ENCODE assay signal across 8 cellular contexts in genomic region chrX:154378059-154378798, GRCh38. TPM values are rescaled to one million over a fixed set of nuclear protein-coding genes. Genes with fewer than 3 reads are reported as not detected.
DNase-seq lines count a peak whose midpoint lies in the region; ATAC-seq, FAIRE-seq and TF ChIP-seq lines count a peak whose summit lies in the region.

No MANE protein-coding gene starts in this region.

- peak; percentile 2 for ATAC-seq in CD4-positive, alpha-beta T cell (ENCODE audit: poor library complexity)
- ATAC-seq in GM19351 (IDR thresholded peaks at IDR 0.05; ENCODE audit: unreplicated experiment) = peak; percentile 0
- ATAC-seq in natural killer cell treated with Interleukin-12 subunit alpha and Interleukin-12 subunit beta and Interleukin-15 and Interleukin-18, amount 100 ng/mL, for 72 hours = peak in 1 of 2 donors; percentile 0

- peak in 6 of 10 experiments; percentile 17 to 87 (median 30) for DNase-seq in CD4-positive, alpha-beta T cell
- DNase-seq in activated CD4-positive, alpha-beta T cell treated with anti-CD3 and anti-CD28 coated beads, Interleukin-2, amount 50 U/mL, for 1 hour = peak; percentile 23
- DNase-seq in esophagus muscularis mucosa (ENCODE audit: extremely low spot score) (no peak), posterior vena cava (ENCODE audit: low spot score) (no peak), HTR-8/SVneo (ENCODE audit: insufficient read length, low spot score) (no peak)
- no peak for DNase-seq in natural killer cell treated with Interleukin-12 subunit alpha and Interleukin-12 subunit beta and Interleukin-15 and Interleukin-18, amount 100 ng/mL, for 72 hours (ENCODE audit: low spot score)

- WGBS in HUES64 = 2% methylated on average over 79 of the region's 79 CpGs
- WGBS in esophagus muscularis mucosa = 51% methylated on average over 46 of the region's 79 CpGs

- H3K9me3 Mint-ChIP-seq in CD4-positive, alpha-beta T cell = no peaks in the 10 kb centered on the region
- no peaks in the 10 kb centered on the region for H3K9me3 Mint-ChIP-seq in natural killer cell treated with Interleukin-12 subunit alpha and Interleukin-12 subunit beta and Interleukin-15 and Interleukin-18, amount 100 ng/mL, for 72 hours

- peak overlapping the region; percentile 51 for H3K4me3 ChIP-seq in HUES64 (ENCODE audit: low read length)
- peak overlapping the region; percentile 55 to 66 (median 60) for H3K4me3 ChIP-seq in esophagus muscularis mucosa

- H3K27ac ChIP-seq in CD4-positive, alpha-beta T cell (ENCODE audit: low read depth, low read length) = peak overlapping the region; percentile 87
- peak overlapping the region; percentile 97 for H3K27ac ChIP-seq in HUES64 (ENCODE audit: low read depth, low read length)
- peak overlapping the region; percentile 96 to 97 (median 97) for H3K27ac ChIP-seq in esophagus muscularis mucosa (replicated peaks in 1 of 4)

- peak overlapping the region; percentile 93 for H3K4me3 Mint-ChIP-seq in CD4-positive, alpha-beta T cell
- H3K4me3 Mint-ChIP-seq in natural killer cell treated with Interleukin-12 subunit alpha and Interleukin-12 subunit beta and Interleukin-15 and Interleukin-18, amount 100 ng/mL, for 72 hours = peak overlapping the region; percentile 83

- TF ChIP-seq POLR2A in esophagus muscularis mucosa (IDR thresholded peaks at IDR 0.05; ENCODE audit: low read depth) = peak; percentile 80

- H3K36me3 ChIP-seq in HUES64 (ENCODE audit: insufficient read depth, low read length) (peaks cover 11% of the 10 kb centered on the region), esophagus muscularis mucosa (peaks cover 0 to 19% (median 3%) of the 10 kb centered on the region in 4 donors)

- H3K4me1 ChIP-seq in HUES64 (ENCODE audit: insufficient read depth, low read length) (peaks cover 9% of the 10 kb centered on the region), esophagus muscularis mucosa (peaks cover 13 to 62% (median 46%) of the 10 kb centered on the region in 4 donors)

- no peak for FAIRE-seq in HTR-8/SVneo (lab: Jason Lieb, UNC)

- H3K27ac Mint-ChIP-seq in CD4-positive, alpha-beta T cell = peak overlapping the region; percentile 94
- H3K27ac Mint-ChIP-seq in natural killer cell treated with Interleukin-12 subunit alpha and Interleukin-12 subunit beta and Interleukin-15 and Interleukin-18, amount 100 ng/mL, for 72 hours = peak overlapping the region in 1 of 2 donors; percentile 79

- TF ChIP-seq EP300 in esophagus muscularis mucosa (IDR thresholded peaks at IDR 0.05) = peak; percentile 7

- H3K4me1 Mint-ChIP-seq in CD4-positive, alpha-beta T cell (ENCODE audit: low read depth) = peaks cover 8% of the 10 kb centered on the region
- peaks cover 5 to 19% of the 10 kb centered on the region in 2 donors for H3K4me1 Mint-ChIP-seq in natural killer cell treated with Interleukin-12 subunit alpha and Interleukin-12 subunit beta and Interleukin-15 and Interleukin-18, amount 100 ng/mL, for 72 hours (ENCODE audit: low read depth in 2 of 2)

- no peaks in the 10 kb centered on the region for H3K27me3 ChIP-seq in CD4-positive, alpha-beta T cell (ENCODE audit: control insufficient read depth, insufficient read depth, low read length)
- peaks cover 3% of the 10 kb centered on the region; the same call in 1 of the 2 replicates for H3K27me3 ChIP-seq in HUES64 (ENCODE audit: insufficient read depth, low read length)
- H3K27me3 ChIP-seq in esophagus muscularis mucosa = no peaks in the 10 kb centered on the region

- H3K9me3 ChIP-seq in CD4-positive, alpha-beta T cell (ENCODE audit: control insufficient read depth, low read length) = no peaks in the 10 kb centered on the region
- no peaks in the 10 kb centered on the region for H3K9me3 ChIP-seq in HUES64 (ENCODE audit: insufficient read depth, low read depth, low read length)
- H3K9me3 ChIP-seq in esophagus muscularis mucosa = no peaks in the 10 kb centered on the region

- peak overlapping the region; percentile 77 for H3K9ac ChIP-seq in HUES64 (ENCODE audit: low read depth, low read length)

- intact Hi-C loops in CD4-positive, alpha-beta T cell (cut with DNase I, micrococcal nuclease) = loop anchor here in 1 of 2 experiments (10.0 kb wide), 1 partner anchor 363 kb away; the partner anchor contains the start of gene IRAK1
- intact Hi-C loops in esophagus muscularis mucosa (cut with DNase I) (no loop called here), posterior vena cava (cut with DNase I) (no loop called here)

- H3K36me3 Mint-ChIP-seq in CD4-positive, alpha-beta T cell (ENCODE audit: low read depth) = peaks cover 37% of the 10 kb centered on the region
- no peaks in the 10 kb centered on the region for H3K36me3 Mint-ChIP-seq in natural killer cell treated with Interleukin-12 subunit alpha and Interleukin-12 subunit beta and Interleukin-15 and Interleukin-18, amount 100 ng/mL, for 72 hours

- CTCF ChIA-PET in CD4-positive, alpha-beta T cell (lab: Charles Lee) = interaction anchor here (0.7 kb wide), 1 partner anchor 114 kb away, joined by 3 read pairs; no protein-coding TSS in a partner anchor

- H3K27me3 Mint-ChIP-seq in CD4-positive, alpha-beta T cell = no peaks in the 10 kb centered on the region
- H3K27me3 Mint-ChIP-seq in natural killer cell treated with Interleukin-12 subunit alpha and Interleukin-12 subunit beta and Interleukin-15 and Interleukin-18, amount 100 ng/mL, for 72 hours = no peaks in the 10 kb centered on the region

- POLR2A ChIA-PET in CD4-positive, alpha-beta T cell (lab: Charles Lee) = interaction anchor here (0.9 to 1.8 kb wide), 8 partner anchors 8 to 407 kb away, joined by 3 to 23 read pairs (median 6); partner anchors contain the start of genes HCFC1 and RPL10

- no peak for TF ChIP-seq CTCF in CD4-positive, alpha-beta T cell (IDR thresholded peaks at IDR 0.05)
- TF ChIP-seq CTCF in esophagus muscularis mucosa (IDR thresholded peaks at IDR 0.05) = no peak

RNA-seq across cellular contexts. Expression of gene EMD, which starts 0.9 kb away (rescaled TPM):
- 100 to 1,000 TPM; 164 to 178 TPM for total RNA-seq in CD4-positive, alpha-beta T cell
- polyA plus RNA-seq in HUES64 (2013, experiment 1 of 2) = 78.8 TPM
- polyA plus RNA-seq in HUES64 (2013, experiment 2 of 2) = 81.5 TPM
- 10 to 100 TPM; 37.0 to 64.7 (median 57.7) TPM for total RNA-seq in esophagus muscularis mucosa
- 10 to 100 TPM; 49.2 to 61.9 TPM for total RNA-seq in natural killer cell treated with Interleukin-12 subunit alpha and Interleukin-12 subunit beta and Interleukin-15 and Interleukin-18, amount 100 ng/mL, for 72 hours
- 10 to 100 TPM; 61.8 to 67.2 TPM for total RNA-seq in posterior vena cava

RNA-seq across cellular contexts. Expression of gene FLNA, which starts 3.8 kb away (rescaled TPM):
- 1,000 to 10,000 TPM; 1,012 to 1,022 TPM for total RNA-seq in CD4-positive, alpha-beta T cell
- 558 TPM for polyA plus RNA-seq in HUES64 (2013, experiment 1 of 2)
- polyA plus RNA-seq in HUES64 (2013, experiment 2 of 2) = 531 TPM
- over 10,000 TPM in 3 of 4 donors, 1,000 to 10,000 TPM in 1; 8,941 to 16,544 (median 12,362) TPM for total RNA-seq in esophagus muscularis mucosa
- 100 to 1,000 TPM; 574 to 727 TPM for total RNA-seq in natural killer cell treated with Interleukin-12 subunit alpha and Interleukin-12 subunit beta and Interleukin-15 and Interleukin-18, amount 100 ng/mL, for 72 hours
- 1,000 to 10,000 TPM; 5,571 to 6,731 TPM for total RNA-seq in posterior vena cava

RNA-seq across cellular contexts. Expression of gene RPL10, which starts 19.9 kb away (rescaled TPM):
- total RNA-seq in CD4-positive, alpha-beta T cell = 1,000 to 10,000 TPM; 5,036 to 5,204 TPM
- 2,446 TPM for polyA plus RNA-seq in HUES64 (2013, experiment 1 of 2)
- polyA plus RNA-seq in HUES64 (2013, experiment 2 of 2) = 2,506 TPM
- 1,000 to 10,000 TPM; 2,150 to 7,554 (median 4,519) TPM for total RNA-seq in esophagus muscularis mucosa
- 1,000 to 10,000 TPM; 1,953 to 2,194 TPM for total RNA-seq in natural killer cell treated with Interleukin-12 subunit alpha and Interleukin-12 subunit beta and Interleukin-15 and Interleukin-18, amount 100 ng/mL, for 72 hours
- 1,000 to 10,000 TPM; 2,294 to 2,387 TPM for total RNA-seq in posterior vena cava

RNA-seq across cellular contexts. Expression of gene DNASE1L1, which starts 30.8 kb away (rescaled TPM):
- 10 to 100 TPM; 16.0 to 18.4 TPM for total RNA-seq in CD4-positive, alpha-beta T cell
- 6.3 TPM for polyA plus RNA-seq in HUES64 (2013, experiment 1 of 2)
- polyA plus RNA-seq in HUES64 (2013, experiment 2 of 2) = 7.5 TPM
- 10 to 100 TPM; 19.9 to 24.3 (median 22.6) TPM for total RNA-seq in esophagus muscularis mucosa
- 10 to 100 TPM; 12.4 to 14.6 TPM for total RNA-seq in natural killer cell treated with Interleukin-12 subunit alpha and Interleukin-12 subunit beta and Interleukin-15 and Interleukin-18, amount 100 ng/mL, for 72 hours
- 10 to 100 TPM; 15.9 to 20.0 TPM for total RNA-seq in posterior vena cava

RNA-seq across cellular contexts. Expression of gene TAFAZZIN, which starts 33.1 kb away (rescaled TPM):
- 10 to 100 TPM; 72.8 to 78.5 TPM for total RNA-seq in CD4-positive, alpha-beta T cell
- 11.5 TPM for polyA plus RNA-seq in HUES64 (2013, experiment 1 of 2)
- polyA plus RNA-seq in HUES64 (2013, experiment 2 of 2) = 20.0 TPM
- total RNA-seq in esophagus muscularis mucosa = 10 to 100 TPM; 18.6 to 43.6 (median 32.5) TPM
- total RNA-seq in natural killer cell treated with Interleukin-12 subunit alpha and Interleukin-12 subunit beta and Interleukin-15 and Interleukin-18, amount 100 ng/mL, for 72 hours = 10 to 100 TPM; 47.4 to 73.7 TPM
- 10 to 100 TPM; 25.3 to 28.1 TPM for total RNA-seq in posterior vena cava

Comparison
In these comparisons a context has a peak if more than half of its experiments do, and no peak if none do; other contexts are left out.
1. DNase-seq: peak in CD4-positive, alpha-beta T cell (6 of 10) and activated CD4-positive, alpha-beta T cell treated with anti-CD3 and anti-CD28 coated beads, Interleukin-2, amount 50 U/mL, for 1 hour (single experiment); none in esophagus muscularis mucosa (single experiment), natural killer cell treated with Interleukin-12 subunit alpha and Interleukin-12 subunit beta and Interleukin-15 and Interleukin-18, amount 100 ng/mL, for 72 hours (single experiment), posterior vena cava (single experiment) and HTR-8/SVneo (single experiment).
2. RNA of gene FLNA, which starts 3.8 kb away (total RNA-seq): 8,941 to 16,544 TPM in esophagus muscularis mucosa and 5,571 to 6,731 TPM in posterior vena cava; 1,012 to 1,022 TPM in CD4-positive, alpha-beta T cell and 574 to 727 TPM in natural killer cell treated with Interleukin-12 subunit alpha and Interleukin-12 subunit beta and Interleukin-15 and Interleukin-18, amount 100 ng/mL, for 72 hours; every median in the first group is over 4 times any median in the second.
3. Peak in every context shown above with its lines, with median percentiles within 50 percentile points of each other: H3K27ac ChIP-seq.